In the genomic region with DNA sequence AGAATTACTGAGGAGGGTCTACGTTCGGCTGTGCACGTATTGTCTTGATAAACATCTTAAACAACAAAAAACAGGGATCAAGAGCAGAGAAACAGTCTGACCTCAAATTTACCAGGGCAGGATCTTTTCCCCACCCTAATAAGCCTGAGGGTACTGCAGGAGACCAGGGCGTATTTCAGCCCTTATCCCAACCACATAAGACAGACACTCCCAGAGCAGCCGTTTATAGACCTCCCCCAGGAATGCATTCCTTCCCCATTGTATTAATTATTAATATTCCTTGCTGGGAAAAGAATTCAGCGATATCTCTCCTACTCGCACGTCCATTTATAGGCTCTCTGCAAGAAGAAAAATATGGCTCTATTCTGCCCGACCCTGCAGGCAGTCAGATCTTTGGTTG, we compare ENCODE assay signal across 12 cellular contexts. TPM values are rescaled to one million over a fixed set of nuclear protein-coding genes. Genes with fewer than 3 reads are reported as not detected.
"Had no signal": no experiment of that assay in that cellular context is flagged by ENCODE, and none has a peak within 500 bp of the region (broad histone marks: within the 10 kb centered on the region; RNA-seq: fewer than 3 reads in every experiment).

No MANE protein-coding gene starts in this region.

RNA-seq across cellular contexts. Expression of gene PIP, which starts 8.6 kb away (rescaled TPM):
- total RNA-seq: activated B cell treated with CpG ODN at 0.5 μM for 24 hours; activated CD4-positive, alpha-beta memory T cell treated with anti-CD3 and anti-CD28 coated beads for 36 hours; activated CD4-positive, alpha-beta T cell treated with anti-CD3 and anti-CD28 coated beads, Interleukin-2, amount 10 ng/mL, durations not matched to agents 24 days and 14 days; activated CD8-positive, alpha-beta memory T cell treated with anti-CD3 and anti-CD28 coated beads, Interleukin-2, amount 10 ng/mL, durations not matched to agents 7 days and 5 days; activated CD8-positive, alpha-beta T cell treated with anti-CD3 and anti-CD28 coated beads, Interleukin-2, amount 10 ng/mL, durations not matched to agents 7 days and 5 days; activated naive CD8-positive, alpha-beta T cell treated with anti-CD3 and anti-CD28 coated beads, Interleukin-2, amount 10 ng/mL, durations not matched to agents 7 days and 5 days; activated T-helper 2 cell treated with anti-CD3 and anti-CD28 coated beads, Interferon-gamma antibody, Interleukin-2, Interleukin-4, amounts not matched to agents 10 μg/mL and 5 μg/mL and 100 μg/mL, durations not matched to agents 14 hours and 24 hours and 36 hours; ascending aorta; bronchial epithelial cell; cardiac muscle cell; chondrocyte had no signal
- polyA plus RNA-seq: adipose tissue, cardiac muscle cell had no signal

RNA-seq across cellular contexts. Expression of gene TAS2R39, which starts 59.9 kb away (rescaled TPM):
- total RNA-seq: activated B cell treated with CpG ODN at 0.5 μM for 24 hours; activated CD4-positive, alpha-beta memory T cell treated with anti-CD3 and anti-CD28 coated beads for 36 hours; activated CD4-positive, alpha-beta T cell treated with anti-CD3 and anti-CD28 coated beads, Interleukin-2, amount 10 ng/mL, durations not matched to agents 24 days and 14 days; activated CD8-positive, alpha-beta memory T cell treated with anti-CD3 and anti-CD28 coated beads, Interleukin-2, amount 10 ng/mL, durations not matched to agents 7 days and 5 days; activated CD8-positive, alpha-beta T cell treated with anti-CD3 and anti-CD28 coated beads, Interleukin-2, amount 10 ng/mL, durations not matched to agents 7 days and 5 days; activated naive CD8-positive, alpha-beta T cell treated with anti-CD3 and anti-CD28 coated beads, Interleukin-2, amount 10 ng/mL, durations not matched to agents 7 days and 5 days; activated T-helper 2 cell treated with anti-CD3 and anti-CD28 coated beads, Interferon-gamma antibody, Interleukin-2, Interleukin-4, amounts not matched to agents 10 μg/mL and 5 μg/mL and 100 μg/mL, durations not matched to agents 14 hours and 24 hours and 36 hours; ascending aorta; bronchial epithelial cell; cardiac muscle cell; chondrocyte had no signal
- polyA plus RNA-seq: adipose tissue, cardiac muscle cell had no signal
